ENCODE assay signal across 8 cellular contexts in genomic region chr4:26856906-26857277, GRCh38. TPM values are rescaled to one million over a fixed set of nuclear protein-coding genes. Genes with fewer than 3 reads are reported as not detected.
A peak's percentile ranks its signal among the peaks of the same experiment; 100 is the strongest.
DNase-seq lines count a peak whose midpoint lies in the region; ATAC-seq and TF ChIP-seq lines count a peak whose summit lies in the region.

No MANE protein-coding gene starts in this region.

- H3K27me3 ChIP-seq in A673 (replicated peaks; ENCODE audit: insufficient read depth, low read depth, low read length, poor library complexity) (no peaks in the 10 kb centered on the region), mucosa of stomach (ENCODE audit: control insufficient read depth, insufficient read depth, low read length) (no peaks in the 10 kb centered on the region)

- peaks cover 2% of the 10 kb centered on the region for H3K36me3 Mint-ChIP-seq in IgD-negative memory B cell

- TSS peak; percentile 70 for BruUV-seq in A673 (replicated peaks; lab: Mats Ljungman, UMichigan)

- no peak for TF ChIP-seq CTCF in A673 (conservative IDR thresholded peaks at IDR 0.05; ENCODE audit: low read depth, low read length)

- peak overlapping the region; percentile 59 for H3K27ac ChIP-seq in A673 (ENCODE audit: low read depth, low read length, poor library complexity, severe bottlenecking)
- H3K27ac ChIP-seq in caudate nucleus (ENCODE audit: low read depth, low read length) = peak overlapping the region; percentile 91

- POLR2A ChIA-PET in A673 (lab: Charles Lee; ENCODE audit: low non-redundant PET) = no interaction called here

- no peaks in the 10 kb centered on the region for H3K9me3 ChIP-seq in A673 (ENCODE audit: low read depth, low read length, poor library complexity, severe bottlenecking)
- H3K9me3 ChIP-seq in mucosa of stomach (ENCODE audit: control insufficient read depth, low read length) = no peaks in the 10 kb centered on the region

- H3K4me1 ChIP-seq in A673 (ENCODE audit: insufficient read depth, low read length, poor library complexity, severe bottlenecking) (peaks cover 20% of the 10 kb centered on the region), mucosa of stomach (ENCODE audit: control insufficient read depth, insufficient read depth, low read length) (peaks cover 23% of the 10 kb centered on the region)

- CTCF ChIA-PET in A673 (lab: Charles Lee) = interaction anchor here (0.7 kb wide), 1 partner anchor 36 kb away, joined by 8 read pairs; no protein-coding TSS in a partner anchor

- no peaks in the 10 kb centered on the region for H3K27me3 Mint-ChIP-seq in IgD-negative memory B cell

- H3K27ac Mint-ChIP-seq in IgD-negative memory B cell = peak overlapping the region; percentile 90 to 95 (median 95)

- H3K4me1 Mint-ChIP-seq in IgD-negative memory B cell = peaks cover 23 to 36% (median 28%) of the 10 kb centered on the region in 3 donors

- H3K9me3 Mint-ChIP-seq in IgD-negative memory B cell = peaks cover 0 to 2% (median 2%) of the 10 kb centered on the region in 3 donors

- peak overlapping the region; percentile 89 for H3K9ac ChIP-seq in mucosa of stomach (ENCODE audit: low read length)

- intact Hi-C loops in A673 (cut with micrococcal nuclease; ENCODE audit: unreplicated experiment) = loop anchor here (10.0 kb wide), 1 partner anchor 292 kb away; no protein-coding TSS in a partner anchor

- H3K4me3 Mint-ChIP-seq in IgD-negative memory B cell = peak overlapping the region; percentile 88 to 92 (median 90)

- H3K36me3 ChIP-seq in A673 (ENCODE audit: insufficient read depth, low read length, poor library complexity, severe bottlenecking) (no peaks in the 10 kb centered on the region), mucosa of stomach (ENCODE audit: control insufficient read depth, insufficient read depth, low read length) (no peaks in the 10 kb centered on the region)

- DNase-seq in A673 (ENCODE audit: low spot score) = no peak
- peak in 1 of 61 donors; percentile 15 for DNase-seq in caudate nucleus (lab: John Stamatoyannopoulos, UW)
- no peak for DNase-seq in germinal center (ENCODE audit: low spot score)
- DNase-seq in NCI-H774 (lab: John Stamatoyannopoulos, UW) = no peak
- DNase-seq in NCI-H2081 treated with DMSO at 0.1 percent for 48 hours (lab: John Stamatoyannopoulos, UW) = no peak

- H3K4me3 ChIP-seq in A673 (ENCODE audit: low read depth, low read length, poor library complexity, severe bottlenecking) (peak overlapping the region; percentile 85), mucosa of stomach (ENCODE audit: low read length) (peak overlapping the region; percentile 90)

- no peak for ATAC-seq in HG03108 (IDR thresholded peaks at IDR 0.05; ENCODE audit: unreplicated experiment)

RNA-seq across cellular contexts. Expression of gene STIM2, which starts 3.7 kb away (rescaled TPM):
- 56.1 and 59.0 TPM in 2 replicates for total RNA-seq in A673 (2021)
- 22.4 TPM for polyA plus RNA-seq in IgD-negative memory B cell
